8 cellular contexts compared by ENCODE assay signal in genomic region chr2:199659207-199659606, GRCh38.
DNase-seq lines count a peak whose midpoint lies in the region; ATAC-seq and TF ChIP-seq lines count a peak whose summit lies in the region.

No MANE protein-coding gene starts in this region.

- peaks cover 3% of the 10 kb centered on the region; the same call in 1 of the 2 replicates for H3K9me3 ChIP-seq in iPS-20b (ENCODE audit: insufficient read depth, low read depth, low read length)
- H3K9me3 ChIP-seq in spleen = peaks cover 0 to 31% (median 15%) of the 10 kb centered on the region in 8 donors

- peak; percentile 1 to 8 for DNase-seq in stimulated activated CD4-positive, alpha-beta T cell treated with anti-CD3 and anti-CD28 coated beads, Interleukin-15, amount 100 ng/mL, for 48 hours (ENCODE audit: low read depth in 2 of 2)
- DNase-seq in stimulated activated CD4-positive, alpha-beta T cell treated with anti-CD3 and anti-CD28 coated beads, Interleukin-4, amount 100 ng/mL, for 24 hours = no peak
- DNase-seq in anterior cingulate cortex (lab: John Stamatoyannopoulos, UW) = peak in 43 of 58 donors; percentile 1 to 69 (median 16)
- DNase-seq in spleen = peak; percentile 68
- DNase-seq in NCI-H226 = no peak
- DNase-seq in lower leg skin (ENCODE audit: low spot score in 2 of 2) = no peak

- no peak for TF ChIP-seq POLR2A in spleen (IDR thresholded peaks at IDR 0.05)
- no peak for TF ChIP-seq POLR2A in lower leg skin (IDR thresholded peaks at IDR 0.05)

- H3K9ac ChIP-seq in iPS-20b (ENCODE audit: low read depth, low read length) = peak overlapping the region; percentile 52; the same call in 1 of the 2 replicates

- H3K4me3 ChIP-seq in iPS-20b (ENCODE audit: low read length) = peak overlapping the region; percentile 64
- peak overlapping the region in 2 of 8 donors; percentile 18 to 48 for H3K4me3 ChIP-seq in spleen
- H3K4me3 ChIP-seq in lower leg skin (ENCODE audit: low read depth, poor library complexity, severe bottlenecking) = no peak overlapping the region

- no peak for TF ChIP-seq CTCF in spleen (IDR thresholded peaks at IDR 0.05 in 8 of 11, conservative IDR thresholded peaks at IDR 0.05 in 3 of 11)
- no peak for TF ChIP-seq CTCF in lower leg skin (IDR thresholded peaks at IDR 0.05)

- intact Hi-C loops in spleen (cut with DNase I; ENCODE audit: low total_unique reads) = no loop called here
- intact Hi-C loops in lower leg skin (cut with DNase I; ENCODE audit: low total_unique reads) = no loop called here

- ATAC-seq in GM18870 (IDR thresholded peaks at IDR 0.05; ENCODE audit: unreplicated experiment) = no peak

- H3K27me3 ChIP-seq in iPS-20b (ENCODE audit: insufficient read depth, low read length) (peaks cover 9% of the 10 kb centered on the region), spleen (replicated peaks in 1 of 7) (peaks cover 0 to 33% (median 13%) of the 10 kb centered on the region in 7 donors)

- H3K36me3 ChIP-seq in iPS-20b (ENCODE audit: insufficient read depth, low read depth, low read length) (no peaks in the 10 kb centered on the region), spleen (no peaks in the 10 kb centered on the region)

- WGBS in spleen, 5 donors = 3 to 8% (median 4%) methylated on average over 30 to 39 of the region's 39 CpGs
- WGBS in lower leg skin, 2 donors = 3 to 4% methylated on average over 39 of the region's 39 CpGs

- H3K4me1 ChIP-seq in iPS-20b (ENCODE audit: insufficient read depth, low read length) = no peaks in the 10 kb centered on the region; the same call in 1 of the 2 replicates
- no peaks in the 10 kb centered on the region for H3K4me1 ChIP-seq in spleen

- H3K27ac ChIP-seq in iPS-20b (ENCODE audit: low read length) (no peak overlapping the region), spleen (no peak overlapping the region)

Comparison
In these comparisons a context has a peak if more than half of its experiments do, and no peak if none do; other contexts are left out.
1. DNase-seq: peak in stimulated activated CD4-positive, alpha-beta T cell treated with anti-CD3 and anti-CD28 coated beads, Interleukin-15, amount 100 ng/mL, for 48 hours (2 of 2), anterior cingulate cortex (43 of 58) and spleen (single experiment); none in stimulated activated CD4-positive, alpha-beta T cell treated with anti-CD3 and anti-CD28 coated beads, Interleukin-4, amount 100 ng/mL, for 24 hours (single experiment), NCI-H226 (single experiment) and lower leg skin (0 of 2).